In genomic region chr1:42692461-42692860, GRCh38 we compare ENCODE assay signal across 14 cellular contexts. TPM values are rescaled to one million over a fixed set of nuclear protein-coding genes. Genes with fewer than 3 reads are reported as not detected.
DNase-seq lines count a peak whose midpoint lies in the region; ATAC-seq, FAIRE-seq and TF ChIP-seq lines count a peak whose summit lies in the region.
"Had no signal": no experiment of that assay in that cellular context is flagged by ENCODE, and none has a peak within 500 bp of the region (broad histone marks: within the 10 kb centered on the region; RNA-seq: fewer than 3 reads in every experiment).

No MANE protein-coding gene starts in this region.

- H3K9me3 ChIP-seq in K562 (replicated peaks; ENCODE audit: control insufficient read depth, insufficient read depth, low read depth, low read length) (no peaks in the 10 kb centered on the region), testis (no peaks in the 10 kb centered on the region)
- H3K9me3 ChIP-seq: tibial artery had no signal

- no peaks in the 10 kb centered on the region for H3K9me3 Mint-ChIP-seq in memory B cell

- no peak overlapping the region for H3K4me3 Mint-ChIP-seq in memory B cell

- intact Hi-C loops in Right ventricle myocardium superior (cut with DNase I) (no loop called here), cardiac septum (cut with DNase I) (no loop called here), K562 (cut with micrococcal nuclease) (no loop called here), testis (cut with DNase I; ENCODE audit: low total_unique reads) (no loop called here)

- peak; percentile 21 for ATAC-seq in Right ventricle myocardium superior (ENCODE audit: poor library complexity)
- ATAC-seq in K562 = no peak
- ATAC-seq in memory B cell (ENCODE audit: low read depth) = no peak
- ATAC-seq: Panc1 had no signal

- H2AFZ ChIP-seq in K562 (ENCODE audit: low read depth, low read length) = no peak overlapping the region

- WGBS in K562 (ENCODE audit: insufficient coverage, low coverage, missing lambda C conversion rate) = 43% methylated on average over 5 of the region's 5 CpGs
- 65% methylated on average over 5 of the region's 5 CpGs for WGBS in urinary bladder
- WGBS in testis, 2 donors = 60 to 80% methylated on average over 5 of the region's 5 CpGs

- no peak overlapping the region for H3K4me3 ChIP-seq in K562
- H3K4me3 ChIP-seq in urinary bladder (ENCODE audit: low read depth, low read length) = no peak overlapping the region
- no peak overlapping the region for H3K4me3 ChIP-seq in testis
- H3K4me3 ChIP-seq: tibial artery had no signal

- H3K9ac ChIP-seq in K562 (ENCODE audit: insufficient read depth in 1 of 2, low read depth in 2 of 2, low read length in 2 of 2) = no peak overlapping the region

- DNase-seq in Right ventricle myocardium superior (no peak), cardiac septum (ENCODE audit: low spot score) (no peak), K562 (ENCODE audit: extremely low read depth in 1 of 4, low spot score in 3 of 4) (no peak), memory B cell (ENCODE audit: low spot score in 2 of 2) (no peak), NCI-H2029 treated with DMSO at 0.1 percent for 48 hours (lab: John Stamatoyannopoulos, UW) (no peak), DMS153 treated with DMSO at 0.1 percent for 48 hours (lab: John Stamatoyannopoulos, UW; ENCODE audit: unreplicated experiment) (no peak), testis (no peak)
- DNase-seq: activated CD8-positive, alpha-beta memory T cell treated with anti-CD3 and anti-CD28 coated beads, Interleukin-2, amount 50 U/mL, for 48 hours; AML-193; caudate nucleus; NCI-H187; tibial artery had no signal

- H3K36me3 ChIP-seq in K562 (ENCODE audit: control insufficient read depth, insufficient read depth, low read length) = peaks cover 100% of the 10 kb centered on the region
- H3K36me3 ChIP-seq in urinary bladder (ENCODE audit: insufficient read depth) = peaks cover 4% of the 10 kb centered on the region
- no peaks in the 10 kb centered on the region for H3K36me3 ChIP-seq in testis (ENCODE audit: low read depth, missing control alignments)

- TF ChIP-seq RAD21 in K562 (CRISPR knock-in tag; conservative IDR thresholded peaks at IDR 0.05 in 1 of 2, IDR thresholded peaks at IDR 0.05 in 1 of 2) = no peak

- H3K36me3 Mint-ChIP-seq in memory B cell = peaks cover 16% of the 10 kb centered on the region

- H3K79me2 ChIP-seq in K562 (ENCODE audit: control insufficient read depth, insufficient read depth, low read length) = peaks cover 98% of the 10 kb centered on the region

- H3K27ac Mint-ChIP-seq in memory B cell = peak overlapping the region; percentile 83

- H3K27me3 ChIP-seq in K562 (ENCODE audit: control insufficient read depth in 2 of 2, insufficient read depth in 2 of 2, low read length in 2 of 2) (no peaks in the 10 kb centered on the region), testis (no peaks in the 10 kb centered on the region)
- H3K27me3 ChIP-seq: tibial artery had no signal

- in situ Hi-C loops in K562 (cut with MboI) = no loop called here

- FAIRE-seq in K562 (lab: Jason Lieb, UNC) = no peak

- H4K20me1 ChIP-seq in K562 (replicated peaks; ENCODE audit: control insufficient read depth, insufficient read depth, low read length) = peaks cover 64% of the 10 kb centered on the region

- BruUV-seq in K562 (replicated peaks; lab: Mats Ljungman, UMichigan) = no TSS peak

- no peak overlapping the region for H3K4me2 ChIP-seq in K562 (ENCODE audit: insufficient read depth, low read length)

- CTCF ChIA-PET in K562 (lab: Yijun Ruan, JAX; ENCODE audit: low intra/inter-chr PET ratio) = interaction anchor here (1.6 kb wide), 1 partner anchor 115 kb away, joined by 4 read pairs; no protein-coding TSS in a partner anchor

- no peaks in the 10 kb centered on the region for H3K27me3 Mint-ChIP-seq in memory B cell

- TF ChIP-seq CTCF in K562 (IDR thresholded peaks at IDR 0.05 in 2 of 3, conservative IDR thresholded peaks at IDR 0.05 in 1 of 3; ENCODE audit: insufficient read depth in 2 of 3, low read depth in 1 of 3, low read length in 3 of 3) (no peak), testis (IDR thresholded peaks at IDR 0.05) (no peak)

- TF ChIP-seq EP300 in K562 (IDR thresholded peaks at IDR 0.05; ENCODE audit: low read length) = no peak

- H3K4me1 Mint-ChIP-seq in memory B cell = peaks cover 36% of the 10 kb centered on the region

- TF ChIP-seq POLR2A in K562 (conservative IDR thresholded peaks at IDR 0.05) (no peak), testis (IDR thresholded peaks at IDR 0.05) (no peak)

- peaks cover 4% of the 10 kb centered on the region for H3K9me1 ChIP-seq in K562 (ENCODE audit: control insufficient read depth, insufficient read depth, low read length)

- POLR2A ChIA-PET in K562 (lab: Yijun Ruan, JAX) = interaction anchor here (0.5 to 5.7 kb wide), 5 partner anchors 9 to 38 kb away, joined by 3 to 58 read pairs (median 6); partner anchors contain the start of gene YBX1

- H3K27ac ChIP-seq in K562 (ENCODE audit: extremely low read depth, low read depth, low read length) (0 out of 3 replicates have a peak overlapping the region, but pooled peaks have one; percentile 8), urinary bladder (ENCODE audit: low read depth) (peak overlapping the region; percentile 70), testis (no peak overlapping the region)
- H3K27ac ChIP-seq: tibial artery had no signal

- peaks cover 1 to 27% of the 10 kb centered on the region in 2 experiments; a peak in 4 of 5 replicates for H3K4me1 ChIP-seq in K562 (replicated peaks in 1 of 2; ENCODE audit: control insufficient read depth in 2 of 2, insufficient read depth in 2 of 2, low read length in 2 of 2)
- H3K4me1 ChIP-seq in urinary bladder (ENCODE audit: insufficient read depth) = peaks cover 2% of the 10 kb centered on the region
- no peaks in the 10 kb centered on the region for H3K4me1 ChIP-seq in testis

RNA-seq across cellular contexts. Expression of gene YBX1, which starts 10.2 kb away (rescaled TPM):
- total RNA-seq in Right ventricle myocardium superior (800 TPM), cardiac septum (717 TPM), K562 (2014; rRNA removed) (1,738 and 1,868 TPM in 2 replicates), K562 (2014; rRNA removed; fragmentation: Illumina TruSeq; extraction: Trizol) (1,262 and 1,370 TPM in 2 replicates), K562 (2015; rRNA removed; fragmentation: Illumina TruSeq; extraction: Trizol) (1,548 and 1,573 TPM in 2 replicates), K562 (2021) (1,160 and 1,216 TPM in 2 replicates), urinary bladder (401 TPM), testis (100 to 1,000 TPM; 798 to 982 TPM)
- total RNA-seq in K562 (2011; cell fraction: chromatin; rRNA removed; ENCODE audit: low replicate concordance) = 47.4 and 83.8 TPM in 2 replicates
- 59.5 and 62.8 TPM in 2 replicates for total RNA-seq in K562 (2011; cell fraction: nucleolus; rRNA removed)
- total RNA-seq in K562 (2011; cell fraction: nucleoplasm; rRNA removed) = 90.9 and 179 TPM in 2 replicates
- polyA plus RNA-seq in K562 (2011; rRNA removed) (411 and 825 TPM in 2 replicates), K562 (2014; fragmentation: Illumina TruSeq; extraction: Trizol) (1,646 and 1,955 TPM in 2 replicates), K562 (2014; fragmentation: Nextera tagmentation; extraction: Ambion mirVana) (100 to 1,000 TPM; 363 to 380 TPM), K562 (2014; rRNA removed) (1,176 and 1,182 TPM in 2 replicates), urinary bladder (773 TPM), testis (ENCODE audit: insufficient read depth, low read depth, low replicate concordance) (2,470 TPM)
- polyA plus RNA-seq in K562 (2011; cell fraction: cytosol; rRNA removed) = 506 and 740 TPM in 2 replicates
- 320 and 421 TPM in 2 replicates for polyA plus RNA-seq in K562 (2011; cell fraction: nucleus; rRNA removed)
- polyA plus RNA-seq in K562 (2012) = 794 and 1,429 TPM in 2 replicates
- 483 and 659 TPM in 2 replicates for polyA minus RNA-seq in K562 (2011; rRNA and poly(A)+ RNA removed)
- polyA minus RNA-seq in K562 (2011; cell fraction: cytosol; rRNA and poly(A)+ RNA removed) = 380 and 478 TPM in 2 replicates
- polyA minus RNA-seq in K562 (2011; cell fraction: nucleus; rRNA and poly(A)+ RNA removed) = 66.0 and 120 TPM in 2 replicates

RNA-seq across cellular contexts. Expression of gene PPIH, which starts 34.2 kb away (rescaled TPM):
- 17.6 TPM for total RNA-seq in Right ventricle myocardium superior
- 18.3 TPM for total RNA-seq in cardiac septum
- total RNA-seq in K562 (2011; cell fraction: chromatin; rRNA removed; ENCODE audit: low replicate concordance) = 75.0 and 80.3 TPM in 2 replicates
- total RNA-seq in K562 (2011; cell fraction: nucleolus; rRNA removed) = 68.6 and 71.4 TPM in 2 replicates
- 71.1 and 74.3 TPM in 2 replicates for total RNA-seq in K562 (2011; cell fraction: nucleoplasm; rRNA removed)
- total RNA-seq in K562 (2014; rRNA removed) = 193 and 231 TPM in 2 replicates
- 277 and 303 TPM in 2 replicates for total RNA-seq in K562 (2014; rRNA removed; fragmentation: Illumina TruSeq; extraction: Trizol)
- 287 and 304 TPM in 2 replicates for total RNA-seq in K562 (2015; rRNA removed; fragmentation: Illumina TruSeq; extraction: Trizol)
- 197 and 199 TPM in 2 replicates for total RNA-seq in K562 (2021)
- 269 and 324 TPM in 2 replicates for polyA plus RNA-seq in K562 (2011; rRNA removed)
- polyA plus RNA-seq in K562 (2011; cell fraction: cytosol; rRNA removed) = 135 and 372 TPM in 2 replicates
- 78.2 and 125 TPM in 2 replicates for polyA plus RNA-seq in K562 (2011; cell fraction: nucleus; rRNA removed)
- 133 and 272 TPM in 2 replicates for polyA plus RNA-seq in K562 (2012)
- 417 and 450 TPM in 2 replicates for polyA plus RNA-seq in K562 (2014; fragmentation: Illumina TruSeq; extraction: Trizol)
- polyA plus RNA-seq in K562 (2014; fragmentation: Nextera tagmentation; extraction: Ambion mirVana) = 100 to 1,000 TPM; 221 to 265 TPM
- polyA plus RNA-seq in K562 (2014; rRNA removed) = 434 and 470 TPM in 2 replicates
- polyA minus RNA-seq in K562 (2011; rRNA and poly(A)+ RNA removed) = 136 and 141 TPM in 2 replicates
- 47.2 and 68.5 TPM in 2 replicates for polyA minus RNA-seq in K562 (2011; cell fraction: cytosol; rRNA and poly(A)+ RNA removed)
- 51.0 and 84.4 TPM in 2 replicates for polyA minus RNA-seq in K562 (2011; cell fraction: nucleus; rRNA and poly(A)+ RNA removed)
- total RNA-seq in urinary bladder = 24.1 TPM
- 29.8 TPM for polyA plus RNA-seq in urinary bladder
- 10 to 100 TPM; 38.7 to 40.0 TPM for total RNA-seq in testis
- polyA plus RNA-seq in testis (ENCODE audit: insufficient read depth, low read depth, low replicate concordance) = 39.6 TPM

RNA-seq across cellular contexts. Expression of gene CLDN19, which starts 47.6 kb away (rescaled TPM):
- not detected for total RNA-seq in Right ventricle myocardium superior
- total RNA-seq in cardiac septum = not detected
- not detected in 2 replicates for total RNA-seq in K562 (2011; cell fraction: chromatin; rRNA removed; ENCODE audit: low replicate concordance)
- total RNA-seq in K562 (2011; cell fraction: nucleolus; rRNA removed) = not detected in 2 replicates
- total RNA-seq in K562 (2011; cell fraction: nucleoplasm; rRNA removed) = not detected in 2 replicates
- total RNA-seq in K562 (2014; rRNA removed) = not detected in 2 replicates
- total RNA-seq in K562 (2014; rRNA removed; fragmentation: Illumina TruSeq; extraction: Trizol) = not detected in 2 replicates
- total RNA-seq in K562 (2015; rRNA removed; fragmentation: Illumina TruSeq; extraction: Trizol) = not detected in 2 replicates
- total RNA-seq in K562 (2021) = not detected in 2 replicates
- not detected in 2 replicates for polyA plus RNA-seq in K562 (2011; rRNA removed)
- 0.03 TPM in 1 of 2 replicates, not detected in the other for polyA plus RNA-seq in K562 (2011; cell fraction: cytosol; rRNA removed)
- not detected in 2 replicates for polyA plus RNA-seq in K562 (2011; cell fraction: nucleus; rRNA removed)
- 0.03 TPM in 1 of 2 replicates, not detected in the other for polyA plus RNA-seq in K562 (2012)
- polyA plus RNA-seq in K562 (2014; fragmentation: Illumina TruSeq; extraction: Trizol) = not detected in 2 replicates
- not detected for polyA plus RNA-seq in K562 (2014; fragmentation: Nextera tagmentation; extraction: Ambion mirVana)
- not detected in 2 replicates for polyA plus RNA-seq in K562 (2014; rRNA removed)
- polyA minus RNA-seq in K562 (2011; rRNA and poly(A)+ RNA removed) = not detected in 2 replicates
- polyA minus RNA-seq in K562 (2011; cell fraction: cytosol; rRNA and poly(A)+ RNA removed) = not detected in 2 replicates
- not detected in 2 replicates for polyA minus RNA-seq in K562 (2011; cell fraction: nucleus; rRNA and poly(A)+ RNA removed)
- total RNA-seq in urinary bladder = 0.69 TPM
- polyA plus RNA-seq in urinary bladder = 0.38 TPM
- total RNA-seq in testis = under 1 TPM; 0.19 to 0.24 TPM
- polyA plus RNA-seq in testis (ENCODE audit: insufficient read depth, low read depth, low replicate concordance) = 0.12 TPM

Comparison
In these comparisons a context has a peak if more than half of its experiments do, and no peak if none do; other contexts are left out.
1. H3K27ac ChIP-seq: peak in K562 (single experiment) and urinary bladder (single experiment); none in testis (0 of 2).